ENCODE assay signal across 21 cellular contexts in genomic region chr11:32526715-32527114, GRCh38.
"Had no signal": no experiment of that assay in that cellular context is flagged by ENCODE, and none has a peak within 500 bp of the region (broad histone marks: within the 10 kb centered on the region; RNA-seq: fewer than 3 reads in every experiment).

No MANE protein-coding gene starts in this region.

- H3K27me3 ChIP-seq: cardiac muscle cell, gastrocnemius medialis, heart right ventricle, neutrophil, spleen, testis, tibial nerve had no signal

- H3K9me3 Mint-ChIP-seq: dendritic cell treated with granulocyte-macrophage colony-stimulating factor and Interleukin-4, amounts not matched to agents 40 ng/mL and 50 ng/mL, for 4 days; stimulated activated naive CD8-positive, alpha-beta T cell treated with anti-CD3 and anti-CD28 coated beads, Interleukin-15, amount 100 ng/mL, for 72 hours had no signal

- DNase-seq: cerebellar nuclear complex; gastrocnemius medialis; heart right ventricle; left ventricle myocardium inferior; lower lobe of right lung; mesenchymal stem cell; naive thymus-derived CD4-positive, alpha-beta T cell; psoas muscle; spleen; stimulated activated CD4-positive, alpha-beta T cell treated with anti-CD3 and anti-CD28 coated beads, Interleukin-15, amount 100 ng/mL, for 24 hours; stimulated activated CD4-positive, alpha-beta T cell treated with anti-CD3 and anti-CD28 coated beads, Interleukin-1b, Interleukin-23, amount 100 ng/mL, for 48 hours; stimulated activated CD4-positive, alpha-beta T cell treated with anti-CD3 and anti-CD28 coated beads, Interleukin-4, amount 100 ng/mL, for 24 hours; stimulated activated naive CD8-positive, alpha-beta T cell treated with anti-CD3 and anti-CD28 coated beads, Interleukin-15, amount 100 ng/mL, for 72 hours; testis had no signal

- H3K27me3 Mint-ChIP-seq: dendritic cell treated with granulocyte-macrophage colony-stimulating factor and Interleukin-4, amounts not matched to agents 40 ng/mL and 50 ng/mL, for 4 days; stimulated activated memory B cell treated with anti-CD40 and anti-IgM and Interleukin-4, amounts not matched to agents 10 μg/mL and 1 μg/mL and 100 μg/mL, for 72 hours; stimulated activated naive CD8-positive, alpha-beta T cell treated with anti-CD3 and anti-CD28 coated beads, Interleukin-15, amount 100 ng/mL, for 72 hours had no signal

- H3K27ac ChIP-seq: cardiac muscle cell, gastrocnemius medialis, heart right ventricle, left ventricle myocardium inferior, lower lobe of right lung, neutrophil, psoas muscle, testis, tibial nerve had no signal

- H3K4me3 Mint-ChIP-seq: dendritic cell treated with granulocyte-macrophage colony-stimulating factor and Interleukin-4, amounts not matched to agents 40 ng/mL and 50 ng/mL, for 4 days; naive thymus-derived CD4-positive, alpha-beta T cell; stimulated activated memory B cell treated with anti-CD40 and anti-IgM and Interleukin-4, amounts not matched to agents 10 μg/mL and 1 μg/mL and 100 μg/mL, for 72 hours; stimulated activated naive CD8-positive, alpha-beta T cell treated with anti-CD3 and anti-CD28 coated beads, Interleukin-15, amount 100 ng/mL, for 72 hours had no signal

- H3K4me1 ChIP-seq: gastrocnemius medialis, heart right ventricle, left ventricle myocardium inferior, lower lobe of right lung, psoas muscle, spleen, testis, tibial nerve had no signal

- H3K27ac Mint-ChIP-seq: dendritic cell treated with granulocyte-macrophage colony-stimulating factor and Interleukin-4, amounts not matched to agents 40 ng/mL and 50 ng/mL, for 4 days; naive thymus-derived CD4-positive, alpha-beta T cell; stimulated activated memory B cell treated with anti-CD40 and anti-IgM and Interleukin-4, amounts not matched to agents 10 μg/mL and 1 μg/mL and 100 μg/mL, for 72 hours; stimulated activated naive CD8-positive, alpha-beta T cell treated with anti-CD3 and anti-CD28 coated beads, Interleukin-15, amount 100 ng/mL, for 72 hours had no signal

- H3K36me3 Mint-ChIP-seq: naive thymus-derived CD4-positive, alpha-beta T cell; stimulated activated memory B cell treated with anti-CD40 and anti-IgM and Interleukin-4, amounts not matched to agents 10 μg/mL and 1 μg/mL and 100 μg/mL, for 72 hours had no signal

- H3K4me1 Mint-ChIP-seq: stimulated activated naive CD8-positive, alpha-beta T cell treated with anti-CD3 and anti-CD28 coated beads, Interleukin-15, amount 100 ng/mL, for 72 hours had no signal

- H3K36me3 ChIP-seq: cardiac muscle cell, gastrocnemius medialis, heart right ventricle, left ventricle myocardium inferior, lower lobe of right lung, neutrophil, spleen, tibial nerve had no signal

- H3K9me3 ChIP-seq: gastrocnemius medialis, left ventricle myocardium inferior, lower lobe of right lung, neutrophil, psoas muscle, spleen, testis, tibial nerve had no signal

- H3K4me3 ChIP-seq: cardiac muscle cell, gastrocnemius medialis, heart right ventricle, left ventricle myocardium inferior, lower lobe of right lung, psoas muscle, spleen, testis, tibial nerve had no signal

- ATAC-seq: esophagus mucosa; gastrocnemius medialis; heart right ventricle; lower lobe of right lung; naive thymus-derived CD4-positive, alpha-beta T cell; psoas muscle; sciatic nerve; stimulated activated memory B cell treated with anti-CD40 and anti-IgM and Interleukin-4, amounts not matched to agents 10 μg/mL and 1 μg/mL and 100 μg/mL, for 72 hours; stimulated activated naive CD8-positive, alpha-beta T cell treated with anti-CD3 and anti-CD28 coated beads, Interleukin-15, amount 100 ng/mL, for 72 hours had no signal
